In the genomic region with DNA sequence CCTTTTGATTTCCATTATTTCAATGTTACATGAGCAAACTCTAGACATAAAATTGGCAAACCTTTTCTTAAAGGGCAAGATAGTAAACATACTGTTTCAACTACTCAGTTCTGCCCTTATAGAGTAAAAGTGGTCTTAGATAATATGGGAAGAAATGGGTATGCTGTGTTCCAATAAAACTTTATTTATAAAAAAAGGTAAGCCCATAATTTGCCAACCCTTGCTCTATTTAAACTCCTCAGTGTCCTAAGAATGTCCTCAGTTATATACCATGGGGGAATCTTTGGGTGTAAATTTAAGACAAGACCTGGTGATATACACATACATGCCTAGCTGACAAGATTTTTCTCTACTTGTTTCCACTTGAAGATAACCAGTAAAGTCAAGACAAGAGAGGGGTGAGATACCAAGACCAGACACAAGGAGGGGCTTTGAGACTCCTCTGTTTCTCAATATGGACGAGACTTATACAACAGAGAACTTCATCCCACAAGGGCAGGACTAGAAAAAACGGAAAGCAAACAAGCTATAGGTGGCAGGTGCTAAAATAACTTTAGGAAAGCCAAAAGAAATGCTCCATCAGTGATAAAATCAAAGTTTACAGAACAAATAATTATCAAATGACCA, we compare ENCODE assay signal across 9 cellular contexts. TPM values are rescaled to one million over a fixed set of nuclear protein-coding genes. Genes with fewer than 3 reads are reported as not detected.
DNase-seq lines count a peak whose midpoint lies in the region; ATAC-seq and TF ChIP-seq lines count a peak whose summit lies in the region.
"Had no signal": no experiment of that assay in that cellular context is flagged by ENCODE, and none has a peak within 500 bp of the region (broad histone marks: within the 10 kb centered on the region; RNA-seq: fewer than 3 reads in every experiment).

No MANE protein-coding gene starts in this region.

- BruUV-seq in mammary epithelial cell (replicated peaks; lab: Mats Ljungman, UMichigan), result no TSS peak

- peaks cover 31% of the 10 kb centered on the region for H3K36me3 Mint-ChIP-seq in activated CD8-positive, alpha-beta T cell treated with anti-CD3 and anti-CD28 coated beads for 36 hours (ENCODE audit: low read depth)
- H3K36me3 Mint-ChIP-seq in activated CD8-positive, alpha-beta T cell treated with anti-CD3 and anti-CD28 coated beads, Interleukin-2, amount 10 ng/mL, durations not matched to agents 7 days and 5 days (ENCODE audit: low read depth), result peaks cover 42% of the 10 kb centered on the region
- peaks cover 22% of the 10 kb centered on the region for H3K36me3 Mint-ChIP-seq in progenitor cell of endocrine pancreas (ENCODE audit: insufficient read depth)
- peaks cover 5% of the 10 kb centered on the region for H3K36me3 Mint-ChIP-seq in effector memory CD8-positive, alpha-beta T cell (ENCODE audit: insufficient read depth)

- peaks cover 51% of the 10 kb centered on the region for H3K4me1 Mint-ChIP-seq in activated CD8-positive, alpha-beta T cell treated with anti-CD3 and anti-CD28 coated beads for 36 hours (ENCODE audit: low read depth)
- peaks cover 28% of the 10 kb centered on the region for H3K4me1 Mint-ChIP-seq in activated CD8-positive, alpha-beta T cell treated with anti-CD3 and anti-CD28 coated beads, Interleukin-2, amount 10 ng/mL, durations not matched to agents 7 days and 5 days (ENCODE audit: low read depth)
- H3K4me1 Mint-ChIP-seq in progenitor cell of endocrine pancreas (ENCODE audit: low read depth), result peaks cover 7% of the 10 kb centered on the region
- peaks cover 30 to 49% of the 10 kb centered on the region in 2 donors for H3K4me1 Mint-ChIP-seq in effector memory CD8-positive, alpha-beta T cell (ENCODE audit: low read depth in 2 of 2)

- H3K9ac ChIP-seq in Loucy (ENCODE audit: low read depth, low read length, poor library complexity, severe bottlenecking), result peak overlapping the region; percentile 11
- H3K9ac ChIP-seq in mammary epithelial cell (ENCODE audit: insufficient read depth, low read length), result no peak overlapping the region

- no peaks in the 10 kb centered on the region for H3F3A ChIP-seq in Loucy (ENCODE audit: low read depth)

- peak; percentile 37 for ATAC-seq in activated CD8-positive, alpha-beta T cell treated with anti-CD3 and anti-CD28 coated beads for 36 hours
- ATAC-seq in activated CD8-positive, alpha-beta T cell treated with anti-CD3 and anti-CD28 coated beads, Interleukin-2, amount 10 ng/mL, durations not matched to agents 7 days and 5 days, result no peak
- no peak for ATAC-seq in GM18861 (IDR thresholded peaks at IDR 0.05; ENCODE audit: unreplicated experiment)
- no peak for ATAC-seq in effector memory CD8-positive, alpha-beta T cell (replicated peaks)

- no peaks in the 10 kb centered on the region for H3K27me3 Mint-ChIP-seq in activated CD8-positive, alpha-beta T cell treated with anti-CD3 and anti-CD28 coated beads for 36 hours
- H3K27me3 Mint-ChIP-seq in activated CD8-positive, alpha-beta T cell treated with anti-CD3 and anti-CD28 coated beads, Interleukin-2, amount 10 ng/mL, durations not matched to agents 7 days and 5 days (ENCODE audit: low read depth), result no peaks in the 10 kb centered on the region
- H3K27me3 Mint-ChIP-seq in progenitor cell of endocrine pancreas, result no peaks in the 10 kb centered on the region
- H3K27me3 Mint-ChIP-seq in effector memory CD8-positive, alpha-beta T cell, result no peaks in the 10 kb centered on the region

- DNase-seq in activated CD8-positive, alpha-beta T cell treated with anti-CD3 and anti-CD28 coated beads for 36 hours, result peak; percentile 30
- DNase-seq in activated CD8-positive, alpha-beta T cell treated with anti-CD3 and anti-CD28 coated beads, Interleukin-2, amount 10 ng/mL, durations not matched to agents 7 days and 5 days, result no peak
- DNase-seq in mammary epithelial cell (peak; percentile 5), progenitor cell of endocrine pancreas (ENCODE audit: low spot score, unreplicated experiment) (no peak), NCI-H1417 (lab: John Stamatoyannopoulos, UW) (no peak)
- DNase-seq in effector memory CD8-positive, alpha-beta T cell, result no peak

- TF ChIP-seq CTCF in activated CD8-positive, alpha-beta T cell treated with anti-CD3 and anti-CD28 coated beads for 36 hours (IDR thresholded peaks at IDR 0.05), result peak; percentile 39
- peak; percentile 67 for TF ChIP-seq CTCF in Loucy (conservative IDR thresholded peaks at IDR 0.05; ENCODE audit: low read length)
- TF ChIP-seq CTCF in mammary epithelial cell (conservative IDR thresholded peaks at IDR 0.05 in 1 of 2, IDR thresholded peaks at IDR 0.05 in 1 of 2; ENCODE audit: extremely low read depth in 1 of 2, insufficient read depth in 1 of 2, low read depth in 1 of 2, low read length in 2 of 2), result peak; percentile 4 to 10
- peak; percentile 16 for TF ChIP-seq CTCF in progenitor cell of endocrine pancreas (IDR thresholded peaks at IDR 0.05; ENCODE audit: unreplicated experiment)

- in situ Hi-C loops in mammary epithelial cell (cut with MboI; ENCODE audit: low sequenced_read_pairs in 2 of 2), result loop anchor here in 1 of 2 donors (25.0 kb wide), 1 partner anchor 237 kb away; no protein-coding TSS in a partner anchor

- H2AFZ ChIP-seq in Loucy (ENCODE audit: low read length) (no peak overlapping the region), mammary epithelial cell (ENCODE audit: low read depth, low read length) (no peak overlapping the region)

- WGBS in mammary epithelial cell (ENCODE audit: low coverage, missing lambda C conversion rate), result 96% methylated on average over 2 of the region's 2 CpGs

- H3K4me3 ChIP-seq in Loucy (ENCODE audit: low read length, poor library complexity, severe bottlenecking) (peak overlapping the region; percentile 36), mammary epithelial cell (replicated peaks in 1 of 3; ENCODE audit: insufficient read depth in 1 of 3, low read depth in 2 of 3, low read length in 3 of 3) (no peak overlapping the region)
- H3K4me3 ChIP-seq: SJSA1 had no signal

- peaks cover 72% of the 10 kb centered on the region for H4K20me1 ChIP-seq in Loucy (ENCODE audit: insufficient read depth, low read length, poor library complexity, severe bottlenecking)
- H4K20me1 ChIP-seq in mammary epithelial cell (ENCODE audit: insufficient read depth, low read length), result no peaks in the 10 kb centered on the region

- dilution Hi-C loops in mammary epithelial cell (cut with HindIII; ENCODE audit: low sequenced_read_pairs), result no loop called here

- H3K9me3 ChIP-seq in Loucy (ENCODE audit: insufficient read depth, low read depth, low read length) (no peaks in the 10 kb centered on the region), mammary epithelial cell (replicated peaks; ENCODE audit: insufficient read depth, low read length) (no peaks in the 10 kb centered on the region)
- H3K9me3 ChIP-seq: SJSA1 had no signal

- H3K36me3 ChIP-seq in Loucy (ENCODE audit: insufficient read depth, low read length), result no peaks in the 10 kb centered on the region; the same call in 1 of the 2 replicates
- no peaks in the 10 kb centered on the region for H3K36me3 ChIP-seq in mammary epithelial cell (ENCODE audit: insufficient read depth, low read length)

- H3K27me3 ChIP-seq in Loucy (ENCODE audit: insufficient read depth, low read length, poor library complexity, severe bottlenecking) (no peaks in the 10 kb centered on the region), mammary epithelial cell (ENCODE audit: insufficient read depth, low read length) (no peaks in the 10 kb centered on the region)
- H3K27me3 ChIP-seq: SJSA1 had no signal

- POLR2A ChIA-PET in activated CD8-positive, alpha-beta T cell treated with anti-CD3 and anti-CD28 coated beads for 36 hours (lab: Charles Lee), result no interaction called here
- POLR2A ChIA-PET in activated CD8-positive, alpha-beta T cell treated with anti-CD3 and anti-CD28 coated beads, Interleukin-2, amount 10 ng/mL, durations not matched to agents 7 days and 5 days (lab: Charles Lee), result no interaction called here

- peaks cover 2% of the 10 kb centered on the region for H3K9me3 Mint-ChIP-seq in activated CD8-positive, alpha-beta T cell treated with anti-CD3 and anti-CD28 coated beads for 36 hours
- H3K9me3 Mint-ChIP-seq in activated CD8-positive, alpha-beta T cell treated with anti-CD3 and anti-CD28 coated beads, Interleukin-2, amount 10 ng/mL, durations not matched to agents 7 days and 5 days (ENCODE audit: insufficient read depth), result peaks cover 4% of the 10 kb centered on the region
- H3K9me3 Mint-ChIP-seq in progenitor cell of endocrine pancreas (ENCODE audit: low read depth), result no peaks in the 10 kb centered on the region
- H3K9me3 Mint-ChIP-seq in effector memory CD8-positive, alpha-beta T cell, result no peaks in the 10 kb centered on the region

- peaks cover 90% of the 10 kb centered on the region for H3K79me2 ChIP-seq in Loucy (ENCODE audit: insufficient read depth, low read length)
- peaks cover 91% of the 10 kb centered on the region for H3K79me2 ChIP-seq in mammary epithelial cell (ENCODE audit: insufficient read depth, low read length)

- no peak overlapping the region for H3K27ac Mint-ChIP-seq in activated CD8-positive, alpha-beta T cell treated with anti-CD3 and anti-CD28 coated beads for 36 hours
- H3K27ac Mint-ChIP-seq in activated CD8-positive, alpha-beta T cell treated with anti-CD3 and anti-CD28 coated beads, Interleukin-2, amount 10 ng/mL, durations not matched to agents 7 days and 5 days, result no peak overlapping the region
- no peak overlapping the region for H3K27ac Mint-ChIP-seq in progenitor cell of endocrine pancreas
- H3K27ac Mint-ChIP-seq in effector memory CD8-positive, alpha-beta T cell, result no peak overlapping the region

- H3K4me3 Mint-ChIP-seq in activated CD8-positive, alpha-beta T cell treated with anti-CD3 and anti-CD28 coated beads for 36 hours, result no peak overlapping the region
- no peak overlapping the region for H3K4me3 Mint-ChIP-seq in activated CD8-positive, alpha-beta T cell treated with anti-CD3 and anti-CD28 coated beads, Interleukin-2, amount 10 ng/mL, durations not matched to agents 7 days and 5 days
- H3K4me3 Mint-ChIP-seq in progenitor cell of endocrine pancreas (ENCODE audit: low read depth), result no peak overlapping the region
- H3K4me3 Mint-ChIP-seq in effector memory CD8-positive, alpha-beta T cell, result no peak overlapping the region

- CTCF ChIA-PET in activated CD8-positive, alpha-beta T cell treated with anti-CD3 and anti-CD28 coated beads for 36 hours (lab: Charles Lee), result interaction anchor here (1.3 to 3.3 kb wide), 7 partner anchors 9 to 245 kb away, joined by 3 to 9 read pairs (median 4); a partner anchor contains a TSS
- CTCF ChIA-PET in activated CD8-positive, alpha-beta T cell treated with anti-CD3 and anti-CD28 coated beads, Interleukin-2, amount 10 ng/mL, durations not matched to agents 7 days and 5 days (lab: Charles Lee), result interaction anchor here (0.6 to 1.2 kb wide), 3 partner anchors 203 to 241 kb away, joined by 3 read pairs; no protein-coding TSS in a partner anchor
- CTCF ChIA-PET in mammary epithelial cell (lab: Charles Lee; ENCODE audit: low non-redundant PET), result no interaction called here

- no peaks in the 10 kb centered on the region for H3K9me2 ChIP-seq in Loucy (replicated peaks; ENCODE audit: low read depth, low read length)

- no peak overlapping the region for H3K27ac ChIP-seq in mammary epithelial cell (ENCODE audit: insufficient read depth, low read depth, low read length)
- H3K27ac ChIP-seq: SJSA1 had no signal

- H3K4me2 ChIP-seq in Loucy (ENCODE audit: low read depth, low read length, poor library complexity, severe bottlenecking) (peak overlapping the region; percentile 52), mammary epithelial cell (ENCODE audit: insufficient read depth, low read depth, low read length) (no peak overlapping the region)

- intact Hi-C loops in activated CD8-positive, alpha-beta T cell treated with anti-CD3 and anti-CD28 coated beads for 36 hours (cut with micrococcal nuclease), result loop anchor here (10.0 kb wide), 1 partner anchor 234 kb away; no protein-coding TSS in a partner anchor
- intact Hi-C loops in mammary epithelial cell (cut with micrococcal nuclease), result no loop called here

- H3K4me1 ChIP-seq in Loucy (ENCODE audit: insufficient read depth, low read length, poor library complexity, severe bottlenecking), result peaks cover 60% of the 10 kb centered on the region
- no peaks in the 10 kb centered on the region for H3K4me1 ChIP-seq in mammary epithelial cell (ENCODE audit: insufficient read depth, low read length)
- H3K4me1 ChIP-seq: SJSA1 had no signal

RNA-seq across cellular contexts. Expression of a gene that starts 10.5 kb away (rescaled TPM):
- 10 to 100 TPM; 62.5 to 68.4 TPM for total RNA-seq in activated CD8-positive, alpha-beta T cell treated with anti-CD3 and anti-CD28 coated beads for 36 hours
- total RNA-seq in activated CD8-positive, alpha-beta T cell treated with anti-CD3 and anti-CD28 coated beads, Interleukin-2, amount 10 ng/mL, durations not matched to agents 7 days and 5 days, result 10 to 100 TPM; 91.5 to 91.9 TPM
- total RNA-seq in mammary epithelial cell (100 to 1,000 TPM; 143 to 147 TPM), progenitor cell of endocrine pancreas (84.1 and 95.5 TPM in 2 replicates)
- 146 TPM for polyA plus RNA-seq in mammary epithelial cell
- polyA minus RNA-seq in mammary epithelial cell, result 137 TPM

RNA-seq across cellular contexts. Expression of a gene that starts 44.5 kb away (rescaled TPM):
- total RNA-seq in activated CD8-positive, alpha-beta T cell treated with anti-CD3 and anti-CD28 coated beads for 36 hours, result 1 to 10 TPM; 5.6 to 6.3 TPM
- 1 to 10 TPM; 4.0 to 7.5 TPM for total RNA-seq in activated CD8-positive, alpha-beta T cell treated with anti-CD3 and anti-CD28 coated beads, Interleukin-2, amount 10 ng/mL, durations not matched to agents 7 days and 5 days
- total RNA-seq in mammary epithelial cell, result 1 to 10 TPM; 5.0 to 8.7 TPM
- polyA plus RNA-seq in mammary epithelial cell, result 1.5 TPM
- 7.6 TPM for polyA minus RNA-seq in mammary epithelial cell
- total RNA-seq in progenitor cell of endocrine pancreas, result 8.5 and 9.6 TPM in 2 replicates

Comparison
In these comparisons a context has a peak if more than half of its experiments do, and no peak if none do; other contexts are left out.
1. DNase-seq: peak in activated CD8-positive, alpha-beta T cell treated with anti-CD3 and anti-CD28 coated beads for 36 hours (single experiment) and mammary epithelial cell (single experiment); none in activated CD8-positive, alpha-beta T cell treated with anti-CD3 and anti-CD28 coated beads, Interleukin-2, amount 10 ng/mL, durations not matched to agents 7 days and 5 days (single experiment), progenitor cell of endocrine pancreas (single experiment), effector memory CD8-positive, alpha-beta T cell (0 of 3) and NCI-H1417 (0 of 3).
2. CTCF ChIP-seq: peak in every context shown above with its lines; median percentile 67 in Loucy; 39 in activated CD8-positive, alpha-beta T cell treated with anti-CD3 and anti-CD28 coated beads for 36 hours; 16 in progenitor cell of endocrine pancreas; 7 in mammary epithelial cell.